ENCODE assay signal across 1 cellular context in the genomic region with DNA sequence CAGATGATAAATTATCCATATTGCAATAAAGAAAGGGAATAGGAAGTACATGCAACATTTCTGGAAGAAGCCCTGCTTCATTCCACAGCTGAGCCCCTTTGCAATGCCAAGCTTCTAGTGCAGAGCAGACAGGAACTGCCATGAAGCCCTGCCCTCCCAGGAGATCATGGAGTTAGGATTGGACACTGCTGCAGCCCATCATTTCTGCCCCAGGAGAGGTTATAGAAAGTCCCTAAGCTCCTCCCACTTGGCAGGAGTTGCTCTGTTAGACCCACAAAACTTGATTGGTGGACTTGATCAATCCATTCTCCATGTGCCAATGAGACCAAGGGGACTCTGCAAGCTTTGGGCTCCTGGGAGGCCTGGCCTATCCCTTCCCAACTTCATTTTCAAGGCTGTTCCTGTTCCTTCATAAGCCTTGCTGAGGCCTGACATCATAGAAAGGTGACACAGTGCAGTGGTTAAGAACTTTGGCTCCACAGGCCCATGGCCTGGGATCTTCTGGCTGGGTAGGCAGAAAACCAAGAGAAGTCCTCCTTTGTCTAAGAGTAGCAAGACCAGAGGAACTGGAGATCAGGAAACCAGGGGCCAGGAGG.
TF ChIP-seq lines count a peak whose summit lies in the region.

No MANE protein-coding gene starts in this region.

TF ChIP-seq in K562, 482 proteins besides CTCF, POLR2A, EP300 and RAD21 (continued from another document and continues in another):
- TF ChIP-seq ZNF263 (CRISPR knock-in tag; IDR thresholded peaks at IDR 0.05; ENCODE audit: borderline replicate concordance): 0 out of 2 replicates have a peak, but pooled peaks have one; percentile 24
- TF ChIP-seq ATF1 (CRISPR knock-in tag; IDR thresholded peaks at IDR 0.05): no peak
- peak; percentile 41; the same call in 1 of the 2 replicates for TF ChIP-seq ATF1 (tag; IDR thresholded peaks at IDR 0.05)
- TF ChIP-seq, protein P1, sequence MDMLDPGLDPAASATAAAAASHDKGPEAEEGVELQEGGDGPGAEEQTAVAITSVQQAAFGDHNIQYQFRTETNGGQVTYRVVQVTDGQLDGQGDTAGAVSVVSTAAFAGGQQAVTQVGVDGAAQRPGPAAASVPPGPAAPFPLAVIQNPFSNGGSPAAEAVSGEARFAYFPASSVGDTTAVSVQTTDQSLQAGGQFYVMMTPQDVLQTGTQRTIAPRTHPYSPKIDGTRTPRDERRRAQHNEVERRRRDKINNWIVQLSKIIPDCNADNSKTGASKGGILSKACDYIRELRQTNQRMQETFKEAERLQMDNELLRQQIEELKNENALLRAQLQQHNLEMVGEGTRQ (CRISPR knock-in tag; IDR thresholded peaks at IDR 0.05): no peak
- TF ChIP-seq NUFIP1 (IDR thresholded peaks at IDR 0.05; ENCODE audit: partially characterized antibody): no peak
- peak; percentile 81 for TF ChIP-seq DMBX1 (CRISPR knock-in tag; IDR thresholded peaks at IDR 0.05; ENCODE audit: borderline replicate concordance)
- TF ChIP-seq, protein P2, sequence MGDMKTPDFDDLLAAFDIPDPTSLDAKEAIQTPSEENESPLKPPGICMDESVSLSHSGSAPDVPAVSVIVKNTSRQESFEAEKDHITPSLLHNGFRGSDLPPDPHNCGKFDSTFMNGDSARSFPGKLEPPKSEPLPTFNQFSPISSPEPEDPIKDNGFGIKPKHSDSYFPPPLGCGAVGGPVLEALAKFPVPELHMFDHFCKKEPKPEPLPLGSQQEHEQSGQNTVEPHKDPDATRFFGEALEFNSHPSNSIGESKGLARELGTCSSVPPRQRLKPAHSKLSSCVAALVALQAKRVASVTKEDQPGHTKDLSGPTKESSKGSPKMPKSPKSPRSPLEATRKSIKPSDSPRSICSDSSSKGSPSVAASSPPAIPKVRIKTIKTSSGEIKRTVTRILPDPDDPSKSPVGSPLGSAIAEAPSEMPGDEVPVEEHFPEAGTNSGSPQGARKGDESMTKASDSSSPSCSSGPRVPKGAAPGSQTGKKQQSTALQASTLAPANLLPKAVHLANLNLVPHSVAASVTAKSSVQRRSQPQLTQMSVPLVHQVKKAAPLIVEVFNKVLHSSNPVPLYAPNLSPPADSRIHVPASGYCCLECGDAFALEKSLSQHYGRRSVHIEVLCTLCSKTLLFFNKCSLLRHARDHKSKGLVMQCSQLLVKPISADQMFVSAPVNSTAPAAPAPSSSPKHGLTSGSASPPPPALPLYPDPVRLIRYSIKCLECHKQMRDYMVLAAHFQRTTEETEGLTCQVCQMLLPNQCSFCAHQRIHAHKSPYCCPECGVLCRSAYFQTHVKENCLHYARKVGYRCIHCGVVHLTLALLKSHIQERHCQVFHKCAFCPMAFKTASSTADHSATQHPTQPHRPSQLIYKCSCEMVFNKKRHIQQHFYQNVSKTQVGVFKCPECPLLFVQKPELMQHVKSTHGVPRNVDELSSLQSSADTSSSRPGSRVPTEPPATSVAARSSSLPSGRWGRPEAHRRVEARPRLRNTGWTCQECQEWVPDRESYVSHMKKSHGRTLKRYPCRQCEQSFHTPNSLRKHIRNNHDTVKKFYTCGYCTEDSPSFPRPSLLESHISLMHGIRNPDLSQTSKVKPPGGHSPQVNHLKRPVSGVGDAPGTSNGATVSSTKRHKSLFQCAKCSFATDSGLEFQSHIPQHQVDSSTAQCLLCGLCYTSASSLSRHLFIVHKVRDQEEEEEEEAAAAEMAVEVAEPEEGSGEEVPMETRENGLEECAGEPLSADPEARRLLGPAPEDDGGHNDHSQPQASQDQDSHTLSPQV (IDR thresholded peaks at IDR 0.05): peak; percentile 84
- TF ChIP-seq SRSF7 (optimal IDR thresholded peaks at IDR 0.05; ENCODE audit: low read depth, low read length): no peak
- TF ChIP-seq TBP (optimal IDR thresholded peaks at IDR 0.05; ENCODE audit: low read depth, low read length): peak; percentile 40
- TF ChIP-seq ZNF24 (IDR thresholded peaks at IDR 0.05): no peak
- TF ChIP-seq, protein P3, sequence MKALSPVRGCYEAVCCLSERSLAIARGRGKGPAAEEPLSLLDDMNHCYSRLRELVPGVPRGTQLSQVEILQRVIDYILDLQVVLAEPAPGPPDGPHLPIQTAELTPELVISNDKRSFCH (CRISPR knock-in tag; IDR thresholded peaks at IDR 0.05): no peak
- TF ChIP-seq, protein P3 (tag; IDR thresholded peaks at IDR 0.05): 0 out of 2 replicates have a peak, but pooled peaks have one; percentile 44
- TF ChIP-seq NFYB (IDR thresholded peaks at IDR 0.05; ENCODE audit: extremely low read depth, insufficient read length): peak; percentile 95
- no peak for TF ChIP-seq LARP7 (IDR thresholded peaks at IDR 0.05)
- TF ChIP-seq, protein P4, sequence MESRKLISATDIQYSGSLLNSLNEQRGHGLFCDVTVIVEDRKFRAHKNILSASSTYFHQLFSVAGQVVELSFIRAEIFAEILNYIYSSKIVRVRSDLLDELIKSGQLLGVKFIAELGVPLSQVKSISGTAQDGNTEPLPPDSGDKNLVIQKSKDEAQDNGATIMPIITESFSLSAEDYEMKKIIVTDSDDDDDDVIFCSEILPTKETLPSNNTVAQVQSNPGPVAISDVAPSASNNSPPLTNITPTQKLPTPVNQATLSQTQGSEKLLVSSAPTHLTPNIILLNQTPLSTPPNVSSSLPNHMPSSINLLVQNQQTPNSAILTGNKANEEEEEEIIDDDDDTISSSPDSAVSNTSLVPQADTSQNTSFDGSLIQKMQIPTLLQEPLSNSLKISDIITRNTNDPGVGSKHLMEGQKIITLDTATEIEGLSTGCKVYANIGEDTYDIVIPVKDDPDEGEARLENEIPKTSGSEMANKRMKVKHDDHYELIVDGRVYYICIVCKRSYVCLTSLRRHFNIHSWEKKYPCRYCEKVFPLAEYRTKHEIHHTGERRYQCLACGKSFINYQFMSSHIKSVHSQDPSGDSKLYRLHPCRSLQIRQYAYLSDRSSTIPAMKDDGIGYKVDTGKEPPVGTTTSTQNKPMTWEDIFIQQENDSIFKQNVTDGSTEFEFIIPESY (CRISPR knock-in tag; IDR thresholded peaks at IDR 0.05): no peak
- 0 out of 2 replicates have a peak, but pooled peaks have one; percentile 57 for TF ChIP-seq NFXL1 (CRISPR knock-in tag; IDR thresholded peaks at IDR 0.05)
- TF ChIP-seq NFIX (CRISPR knock-in tag; IDR thresholded peaks at IDR 0.05; ENCODE audit: low read depth): no peak
- no peak for TF ChIP-seq NBN (IDR thresholded peaks at IDR 0.05; ENCODE audit: low read depth)
- peak; percentile 29 to 51; a peak in 2 of 4 replicates for TF ChIP-seq MAZ (CRISPR knock-in tag; conservative IDR thresholded peaks at IDR 0.05 in 1 of 2, IDR thresholded peaks at IDR 0.05 in 1 of 2)
- TF ChIP-seq, protein P5, sequence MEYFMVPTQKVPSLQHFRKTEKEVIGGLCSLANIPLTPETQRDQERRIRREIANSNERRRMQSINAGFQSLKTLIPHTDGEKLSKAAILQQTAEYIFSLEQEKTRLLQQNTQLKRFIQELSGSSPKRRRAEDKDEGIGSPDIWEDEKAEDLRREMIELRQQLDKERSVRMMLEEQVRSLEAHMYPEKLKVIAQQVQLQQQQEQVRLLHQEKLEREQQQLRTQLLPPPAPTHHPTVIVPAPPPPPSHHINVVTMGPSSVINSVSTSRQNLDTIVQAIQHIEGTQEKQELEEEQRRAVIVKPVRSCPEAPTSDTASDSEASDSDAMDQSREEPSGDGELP (CRISPR knock-in tag; IDR thresholded peaks at IDR 0.05; ENCODE audit: borderline replicate concordance): peak; percentile 23; the same call in 1 of the 2 replicates
- TF ChIP-seq, protein P6, sequence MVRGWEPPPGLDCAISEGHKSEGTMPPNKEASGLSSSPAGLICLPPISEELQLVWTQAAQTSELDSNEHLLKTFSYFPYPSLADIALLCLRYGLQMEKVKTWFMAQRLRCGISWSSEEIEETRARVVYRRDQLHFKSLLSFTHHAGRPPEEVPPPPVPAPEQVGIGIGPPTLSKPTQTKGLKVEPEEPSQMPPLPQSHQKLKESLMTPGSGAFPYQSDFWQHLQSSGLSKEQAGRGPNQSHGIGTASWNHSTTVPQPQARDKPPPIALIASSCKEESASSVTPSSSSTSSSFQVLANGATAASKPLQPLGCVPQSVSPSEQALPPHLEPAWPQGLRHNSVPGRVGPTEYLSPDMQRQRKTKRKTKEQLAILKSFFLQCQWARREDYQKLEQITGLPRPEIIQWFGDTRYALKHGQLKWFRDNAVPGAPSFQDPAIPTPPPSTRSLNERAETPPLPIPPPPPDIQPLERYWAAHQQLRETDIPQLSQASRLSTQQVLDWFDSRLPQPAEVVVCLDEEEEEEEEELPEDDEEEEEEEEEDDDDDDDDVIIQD (CRISPR knock-in tag; IDR thresholded peaks at IDR 0.05): no peak
- TF ChIP-seq LCOR (CRISPR knock-in tag; IDR thresholded peaks at IDR 0.05): no peak
- TF ChIP-seq KLF10 (CRISPR knock-in tag; IDR thresholded peaks at IDR 0.05): no peak
- no peak for TF ChIP-seq ZNF507 (tag; conservative IDR thresholded peaks at IDR 0.05)
- TF ChIP-seq, protein P7, sequence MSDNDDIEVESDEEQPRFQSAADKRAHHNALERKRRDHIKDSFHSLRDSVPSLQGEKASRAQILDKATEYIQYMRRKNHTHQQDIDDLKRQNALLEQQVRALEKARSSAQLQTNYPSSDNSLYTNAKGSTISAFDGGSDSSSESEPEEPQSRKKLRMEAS (CRISPR knock-in tag; IDR thresholded peaks at IDR 0.05): peak; percentile 16; the same call in 1 of the 2 replicates
- no peak for TF ChIP-seq GTF2E2 (tag; IDR thresholded peaks at IDR 0.05)
- peak; percentile 43; the same call in 1 of the 2 replicates for TF ChIP-seq CREM (IDR thresholded peaks at IDR 0.05; ENCODE audit: low read depth)
- no peak for TF ChIP-seq PHF21A (IDR thresholded peaks at IDR 0.05; ENCODE audit: borderline replicate concordance, low read depth)
- no peak for TF ChIP-seq ZFP30 (CRISPR knock-in tag; IDR thresholded peaks at IDR 0.05; ENCODE audit: borderline replicate concordance)
- TF ChIP-seq ELF1 (tag; IDR thresholded peaks at IDR 0.05): no peak
- TF ChIP-seq SLC30A9 (CRISPR knock-in tag; IDR thresholded peaks at IDR 0.05): no peak
- no peak for TF ChIP-seq CEBPG (CRISPR knock-in tag; IDR thresholded peaks at IDR 0.05)
- no peak for TF ChIP-seq CEBPG (tag; conservative IDR thresholded peaks at IDR 0.05 in 1 of 2, IDR thresholded peaks at IDR 0.05 in 1 of 2)
- peak; percentile 36; the same call in 1 of the 2 replicates for TF ChIP-seq SMAD4 (CRISPR knock-in tag; conservative IDR thresholded peaks at IDR 0.05)
- TF ChIP-seq GABPA (tag; conservative IDR thresholded peaks at IDR 0.05; ENCODE audit: low read depth): peak; percentile 51
- TF ChIP-seq, protein P8, sequence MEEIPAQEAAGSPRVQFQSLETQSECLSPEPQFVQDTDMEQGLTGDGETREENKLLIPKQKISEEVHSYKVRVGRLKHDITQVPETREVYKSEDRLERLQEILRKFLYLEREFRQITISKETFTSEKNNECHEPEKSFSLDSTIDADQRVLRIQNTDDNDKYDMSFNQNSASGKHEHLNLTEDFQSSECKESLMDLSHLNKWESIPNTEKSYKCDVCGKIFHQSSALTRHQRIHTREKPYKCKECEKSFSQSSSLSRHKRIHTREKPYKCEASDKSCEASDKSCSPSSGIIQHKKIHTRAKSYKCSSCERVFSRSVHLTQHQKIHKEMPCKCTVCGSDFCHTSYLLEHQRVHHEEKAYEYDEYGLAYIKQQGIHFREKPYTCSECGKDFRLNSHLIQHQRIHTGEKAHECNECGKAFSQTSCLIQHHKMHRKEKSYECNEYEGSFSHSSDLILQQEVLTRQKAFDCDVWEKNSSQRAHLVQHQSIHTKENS (CRISPR knock-in tag; IDR thresholded peaks at IDR 0.05): no peak
- no peak for TF ChIP-seq BRCA1 (IDR thresholded peaks at IDR 0.05)
- no peak for TF ChIP-seq BRCA1 (CRISPR knock-in tag; IDR thresholded peaks at IDR 0.05)
- TF ChIP-seq NCOA4 (IDR thresholded peaks at IDR 0.05; ENCODE audit: partially characterized antibody): no peak
- peak; percentile 18 for TF ChIP-seq NFRKB (IDR thresholded peaks at IDR 0.05; ENCODE audit: low read depth)
- TF ChIP-seq, protein P9, sequence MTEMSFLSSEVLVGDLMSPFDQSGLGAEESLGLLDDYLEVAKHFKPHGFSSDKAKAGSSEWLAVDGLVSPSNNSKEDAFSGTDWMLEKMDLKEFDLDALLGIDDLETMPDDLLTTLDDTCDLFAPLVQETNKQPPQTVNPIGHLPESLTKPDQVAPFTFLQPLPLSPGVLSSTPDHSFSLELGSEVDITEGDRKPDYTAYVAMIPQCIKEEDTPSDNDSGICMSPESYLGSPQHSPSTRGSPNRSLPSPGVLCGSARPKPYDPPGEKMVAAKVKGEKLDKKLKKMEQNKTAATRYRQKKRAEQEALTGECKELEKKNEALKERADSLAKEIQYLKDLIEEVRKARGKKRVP (CRISPR knock-in tag; IDR thresholded peaks at IDR 0.05): no peak
- TF ChIP-seq SRSF3 (IDR thresholded peaks at IDR 0.05; ENCODE audit: insufficient read depth, low read length): no peak
- TF ChIP-seq ZFP1 (CRISPR knock-in tag; IDR thresholded peaks at IDR 0.05): no peak
- TF ChIP-seq, protein P10, sequence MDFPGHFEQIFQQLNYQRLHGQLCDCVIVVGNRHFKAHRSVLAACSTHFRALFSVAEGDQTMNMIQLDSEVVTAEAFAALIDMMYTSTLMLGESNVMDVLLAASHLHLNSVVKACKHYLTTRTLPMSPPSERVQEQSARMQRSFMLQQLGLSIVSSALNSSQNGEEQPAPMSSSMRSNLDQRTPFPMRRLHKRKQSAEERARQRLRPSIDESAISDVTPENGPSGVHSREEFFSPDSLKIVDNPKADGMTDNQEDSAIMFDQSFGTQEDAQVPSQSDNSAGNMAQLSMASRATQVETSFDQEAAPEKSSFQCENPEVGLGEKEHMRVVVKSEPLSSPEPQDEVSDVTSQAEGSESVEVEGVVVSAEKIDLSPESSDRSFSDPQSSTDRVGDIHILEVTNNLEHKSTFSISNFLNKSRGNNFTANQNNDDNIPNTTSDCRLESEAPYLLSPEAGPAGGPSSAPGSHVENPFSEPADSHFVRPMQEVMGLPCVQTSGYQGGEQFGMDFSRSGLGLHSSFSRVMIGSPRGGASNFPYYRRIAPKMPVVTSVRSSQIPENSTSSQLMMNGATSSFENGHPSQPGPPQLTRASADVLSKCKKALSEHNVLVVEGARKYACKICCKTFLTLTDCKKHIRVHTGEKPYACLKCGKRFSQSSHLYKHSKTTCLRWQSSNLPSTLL (IDR thresholded peaks at IDR 0.05): no peak
- TF ChIP-seq, protein P11, sequence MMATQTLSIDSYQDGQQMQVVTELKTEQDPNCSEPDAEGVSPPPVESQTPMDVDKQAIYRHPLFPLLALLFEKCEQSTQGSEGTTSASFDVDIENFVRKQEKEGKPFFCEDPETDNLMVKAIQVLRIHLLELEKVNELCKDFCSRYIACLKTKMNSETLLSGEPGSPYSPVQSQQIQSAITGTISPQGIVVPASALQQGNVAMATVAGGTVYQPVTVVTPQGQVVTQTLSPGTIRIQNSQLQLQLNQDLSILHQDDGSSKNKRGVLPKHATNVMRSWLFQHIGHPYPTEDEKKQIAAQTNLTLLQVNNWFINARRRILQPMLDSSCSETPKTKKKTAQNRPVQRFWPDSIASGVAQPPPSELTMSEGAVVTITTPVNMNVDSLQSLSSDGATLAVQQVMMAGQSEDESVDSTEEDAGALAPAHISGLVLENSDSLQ (IDR thresholded peaks at IDR 0.05): peak; percentile 99
- no peak for TF ChIP-seq NR2F6 (CRISPR knock-in tag; IDR thresholded peaks at IDR 0.05)
- no peak for TF ChIP-seq TAF15 (IDR thresholded peaks at IDR 0.05; ENCODE audit: low read depth, low read length)
- no peak for TF ChIP-seq GABPB1 (CRISPR knock-in tag; IDR thresholded peaks at IDR 0.05)
- no peak for TF ChIP-seq ILF3 (IDR thresholded peaks at IDR 0.05; ENCODE audit: borderline replicate concordance)
- TF ChIP-seq ZNF583 (CRISPR knock-in tag; IDR thresholded peaks at IDR 0.05): peak; percentile 49; the same call in 1 of the 2 replicates
- no peak for TF ChIP-seq BACH1 (tag; IDR thresholded peaks at IDR 0.05)
- TF ChIP-seq MTF1 (CRISPR knock-in tag; IDR thresholded peaks at IDR 0.05; ENCODE audit: borderline replicate concordance): 0 out of 2 replicates have a peak, but pooled peaks have one; percentile 28
- TF ChIP-seq ZNF707 (CRISPR knock-in tag; conservative IDR thresholded peaks at IDR 0.05): no peak
